Comparison of ENCODE assay signal across 8 cellular contexts in the genomic region with DNA sequence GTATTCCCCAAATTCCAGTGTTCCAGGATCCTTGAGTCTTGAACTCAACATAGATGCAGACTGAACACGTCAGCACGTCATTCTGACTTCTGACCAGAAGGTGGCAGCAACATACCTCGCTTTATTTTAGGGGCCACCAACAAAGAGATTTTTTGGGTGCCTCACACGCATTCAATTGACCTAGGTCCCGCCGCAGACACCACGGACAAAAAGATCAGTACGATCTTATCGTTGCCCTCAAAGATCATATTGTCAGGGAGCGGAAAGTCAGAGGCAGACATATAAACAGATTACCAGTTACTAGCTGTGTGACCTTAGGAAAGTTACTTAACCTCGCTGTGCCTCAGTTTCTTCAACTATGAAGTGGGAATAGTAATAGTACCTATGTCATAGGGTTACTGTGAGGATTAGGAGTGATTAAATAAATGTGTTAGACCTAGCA. TPM values are rescaled to one million over a fixed set of nuclear protein-coding genes. Genes with fewer than 3 reads are reported as not detected.
DNase-seq lines count a peak whose midpoint lies in the region; ATAC-seq and TF ChIP-seq lines count a peak whose summit lies in the region.

No MANE protein-coding gene starts in this region.

- peaks cover 29% of the 10 kb centered on the region for H3K27me3 Mint-ChIP-seq in CD8-positive, alpha-beta T cell (ENCODE audit: low read depth)
- peaks cover 22% of the 10 kb centered on the region for H3K27me3 Mint-ChIP-seq in activated naive CD8-positive, alpha-beta T cell treated with anti-CD3 and anti-CD28 coated beads, Interleukin-2, amount 50 U/mL, for 24 hours

- DNase-seq in CD8-positive, alpha-beta T cell = peak; percentile 52 to 79 (median 61)
- DNase-seq in HAP-1 (ENCODE audit: low spot score in 2 of 2) = peak; percentile 43 to 77
- peak; percentile 64 for DNase-seq in activated naive CD8-positive, alpha-beta T cell treated with anti-CD3 and anti-CD28 coated beads, Interleukin-2, amount 50 U/mL, for 24 hours
- DNase-seq in heart right ventricle = no peak
- no peak for DNase-seq in smooth muscle cell (lab: John Stamatoyannopoulos, UW; ENCODE audit: unreplicated experiment)

- in situ Hi-C loops in HAP-1 (cut with MboI; ENCODE audit: low sequenced_read_pairs) = loop anchor here (5.0 kb wide), 1 partner anchor 54 kb away; no protein-coding TSS in a partner anchor

- no peaks in the 10 kb centered on the region for H3K9me3 Mint-ChIP-seq in CD8-positive, alpha-beta T cell
- no peaks in the 10 kb centered on the region for H3K9me3 Mint-ChIP-seq in activated naive CD8-positive, alpha-beta T cell treated with anti-CD3 and anti-CD28 coated beads, Interleukin-2, amount 50 U/mL, for 24 hours

- H3K9ac ChIP-seq in SU-DHL-6 (ENCODE audit: low read length) = no peak overlapping the region
- no peak overlapping the region for H3K9ac ChIP-seq in smooth muscle cell (ENCODE audit: low read depth)

- H3K4me1 ChIP-seq in CD8-positive, alpha-beta T cell (ENCODE audit: insufficient read depth, low read length) = no peaks in the 10 kb centered on the region
- H3K4me1 ChIP-seq in HAP-1 (peaks cover under 1% of the 10 kb centered on the region; the same call in 1 of the 2 replicates), heart right ventricle (peaks cover 5 to 12% (median 8%) of the 10 kb centered on the region in 9 donors), smooth muscle cell (ENCODE audit: low read depth) (no peaks in the 10 kb centered on the region)

- no peaks in the 10 kb centered on the region for H3K36me3 ChIP-seq in CD8-positive, alpha-beta T cell (ENCODE audit: insufficient read depth, low read length)
- H3K36me3 ChIP-seq in HAP-1 (replicated peaks) (no peaks in the 10 kb centered on the region), SU-DHL-6 (ENCODE audit: low read length) (no peaks in the 10 kb centered on the region), heart right ventricle (no peaks in the 10 kb centered on the region), smooth muscle cell (ENCODE audit: low read depth) (no peaks in the 10 kb centered on the region)

- no peak overlapping the region for H3K4me2 ChIP-seq in SU-DHL-6 (ENCODE audit: low read depth, low read length, poor library complexity, severe bottlenecking)
- no peak overlapping the region for H3K4me2 ChIP-seq in smooth muscle cell

- H3K27me3 ChIP-seq in CD8-positive, alpha-beta T cell (ENCODE audit: insufficient read depth, low read length) = peaks cover 4% of the 10 kb centered on the region
- no peaks in the 10 kb centered on the region for H3K27me3 ChIP-seq in HAP-1 (ENCODE audit: low read depth)
- no peaks in the 10 kb centered on the region for H3K27me3 ChIP-seq in SU-DHL-6 (ENCODE audit: low read length)
- peaks cover 0 to 48% (median 28%) of the 10 kb centered on the region in 7 donors for H3K27me3 ChIP-seq in heart right ventricle
- peaks cover 8% of the 10 kb centered on the region for H3K27me3 ChIP-seq in smooth muscle cell (ENCODE audit: low read depth)

- no peak overlapping the region for H3K4me3 ChIP-seq in CD8-positive, alpha-beta T cell (ENCODE audit: low read depth, low read length)
- H3K4me3 ChIP-seq in HAP-1 (no peak overlapping the region), SU-DHL-6 (ENCODE audit: insufficient read depth, low read length, poor library complexity, severe bottlenecking) (no peak overlapping the region), heart right ventricle (no peak overlapping the region), smooth muscle cell (no peak overlapping the region)

- POLR2A ChIA-PET in CD8-positive, alpha-beta T cell (lab: Charles Lee) = interaction anchor here (0.8 kb wide), 1 partner anchor 58 kb away, joined by 3 read pairs; a partner anchor contains a TSS

- 10% methylated on average over 11 of the region's 11 CpGs for WGBS in heart right ventricle, 2 donors
- 13% methylated on average over 11 of the region's 11 CpGs for WGBS in smooth muscle cell (ENCODE audit: low lambda C conversion rate)

- intact Hi-C loops in CD8-positive, alpha-beta T cell (cut with DNase I, micrococcal nuclease) = loop anchor here (1.0 kb wide), 5 partner anchors 49 to 292 kb away; a partner anchor contains a TSS
- intact Hi-C loops in heart right ventricle (cut with DNase I) = loop anchor here in 5 of 10 donors (2.0 to 5.0 kb wide), 2 partner anchors 54 to 56 kb away; no protein-coding TSS in a partner anchor

- H3K9me2 ChIP-seq in SU-DHL-6 (replicated peaks; ENCODE audit: insufficient read depth, low read length) = no peaks in the 10 kb centered on the region

- H3K36me3 Mint-ChIP-seq in CD8-positive, alpha-beta T cell = no peaks in the 10 kb centered on the region
- H3K36me3 Mint-ChIP-seq in activated naive CD8-positive, alpha-beta T cell treated with anti-CD3 and anti-CD28 coated beads, Interleukin-2, amount 50 U/mL, for 24 hours (ENCODE audit: low read depth) = no peaks in the 10 kb centered on the region

- H3K4me3 Mint-ChIP-seq in CD8-positive, alpha-beta T cell = no peak overlapping the region
- no peak overlapping the region for H3K4me3 Mint-ChIP-seq in activated naive CD8-positive, alpha-beta T cell treated with anti-CD3 and anti-CD28 coated beads, Interleukin-2, amount 50 U/mL, for 24 hours

- no peaks in the 10 kb centered on the region for H4K20me1 ChIP-seq in SU-DHL-6 (ENCODE audit: low read depth, low read length)
- H4K20me1 ChIP-seq in smooth muscle cell (ENCODE audit: low read depth) = no peaks in the 10 kb centered on the region

- H2AFZ ChIP-seq in SU-DHL-6 (ENCODE audit: low read depth, low read length, severe bottlenecking) (no peak overlapping the region), smooth muscle cell (ENCODE audit: low read depth) (no peak overlapping the region)

- no peak overlapping the region for H3K27ac ChIP-seq in CD8-positive, alpha-beta T cell (ENCODE audit: low read depth, low read length)
- no peak overlapping the region for H3K27ac ChIP-seq in SU-DHL-6 (ENCODE audit: low read depth, low read length)
- no peak overlapping the region for H3K27ac ChIP-seq in heart right ventricle
- H3K27ac ChIP-seq in smooth muscle cell (ENCODE audit: low read depth) = no peak overlapping the region

- H3K9me3 ChIP-seq in CD8-positive, alpha-beta T cell (ENCODE audit: low read length) = no peaks in the 10 kb centered on the region
- H3K9me3 ChIP-seq in HAP-1 (no peaks in the 10 kb centered on the region), SU-DHL-6 (ENCODE audit: insufficient read depth, low read length) (no peaks in the 10 kb centered on the region), heart right ventricle (no peaks in the 10 kb centered on the region), smooth muscle cell (replicated peaks; ENCODE audit: low read depth) (no peaks in the 10 kb centered on the region)

- peak; percentile 91 for TF ChIP-seq CTCF in CD8-positive, alpha-beta T cell (IDR thresholded peaks at IDR 0.05)
- TF ChIP-seq CTCF in SU-DHL-6 (IDR thresholded peaks at IDR 0.05; ENCODE audit: insufficient read depth, low read length, poor library complexity, severe bottlenecking) (peak; percentile 67), heart right ventricle (IDR thresholded peaks at IDR 0.05) (peak; percentile 61 to 90 (median 86)), smooth muscle cell (IDR thresholded peaks at IDR 0.05; ENCODE audit: borderline replicate concordance, insufficient read depth, poor library complexity, severe bottlenecking) (peak; percentile 74)

- H3F3A ChIP-seq in SU-DHL-6 (ENCODE audit: insufficient read depth) = no peaks in the 10 kb centered on the region
- no peaks in the 10 kb centered on the region for H3F3A ChIP-seq in smooth muscle cell (ENCODE audit: low read depth)

- CTCF ChIA-PET in CD8-positive, alpha-beta T cell (lab: Charles Lee) = interaction anchor here (0.6 to 11.7 kb wide), 23 partner anchors 8 to 269 kb away, joined by 3 to 118 read pairs (median 7); a partner anchor contains a TSS

- ATAC-seq in CD8-positive, alpha-beta T cell = peak; percentile 89
- ATAC-seq in activated naive CD8-positive, alpha-beta T cell treated with anti-CD3 and anti-CD28 coated beads, Interleukin-2, amount 50 U/mL, for 24 hours = peak; percentile 49
- ATAC-seq in heart right ventricle (peak in 5 of 8 donors; percentile 45 to 66 (median 53)), GM18517 (IDR thresholded peaks at IDR 0.05; ENCODE audit: unreplicated experiment) (no peak), HG03045 (IDR thresholded peaks at IDR 0.05; ENCODE audit: unreplicated experiment) (no peak)

- no peak overlapping the region for H3K27ac Mint-ChIP-seq in CD8-positive, alpha-beta T cell
- H3K27ac Mint-ChIP-seq in activated naive CD8-positive, alpha-beta T cell treated with anti-CD3 and anti-CD28 coated beads, Interleukin-2, amount 50 U/mL, for 24 hours = no peak overlapping the region

- no peaks in the 10 kb centered on the region for H3K79me2 ChIP-seq in SU-DHL-6 (ENCODE audit: insufficient read depth, low read length)
- no peaks in the 10 kb centered on the region for H3K79me2 ChIP-seq in smooth muscle cell (ENCODE audit: low read depth)

- no peaks in the 10 kb centered on the region for H3K4me1 Mint-ChIP-seq in CD8-positive, alpha-beta T cell (ENCODE audit: low read depth)
- H3K4me1 Mint-ChIP-seq in activated naive CD8-positive, alpha-beta T cell treated with anti-CD3 and anti-CD28 coated beads, Interleukin-2, amount 50 U/mL, for 24 hours = no peaks in the 10 kb centered on the region

RNA-seq across cellular contexts. Expression of a gene that starts 6.5 kb away (rescaled TPM):
- not detected for total RNA-seq in CD8-positive, alpha-beta T cell
- total RNA-seq in heart right ventricle (under 1 TPM in 5 of 10 donors, not detected in 5; 0.10 to 0.64 (median 0.47) TPM), smooth muscle cell (not detected in 2 replicates)
- polyA plus RNA-seq in heart right ventricle (under 1 TPM; 0.35 to 0.51 TPM), smooth muscle cell (0.43 TPM in 1 of 2 replicates, not detected in the other)

RNA-seq across cellular contexts. Expression of a gene that starts 23.6 kb away (rescaled TPM):
- total RNA-seq in CD8-positive, alpha-beta T cell = 10 to 100 TPM; 25.5 to 30.7 TPM
- 100 to 1,000 TPM in 2 of 10 donors, 10 to 100 TPM in 8; 25.9 to 106 (median 53.1) TPM for total RNA-seq in heart right ventricle
- 100 to 1,000 TPM in 1 of 2 donors, 10 to 100 TPM in 1; 24.5 to 389 TPM for polyA plus RNA-seq in heart right ventricle
- total RNA-seq in smooth muscle cell = 538 and 586 TPM in 2 replicates
- polyA plus RNA-seq in smooth muscle cell = 280 and 284 TPM in 2 replicates

RNA-seq across cellular contexts. Expression of a gene that starts 34.6 kb away (rescaled TPM):
- total RNA-seq in CD8-positive, alpha-beta T cell = under 1 TPM; 0.49 to 0.72 TPM
- 1 to 10 TPM in 2 of 10 donors, under 1 TPM in 5, not detected in 3; 0.40 to 4.9 (median 0.72) TPM for total RNA-seq in heart right ventricle
- 1 to 10 TPM in 1 of 2 donors, under 1 TPM in 1; 0.20 to 1.3 TPM for polyA plus RNA-seq in heart right ventricle
- 2.6 and 3.7 TPM in 2 replicates for total RNA-seq in smooth muscle cell
- 8.5 and 10.2 TPM in 2 replicates for polyA plus RNA-seq in smooth muscle cell

RNA-seq across cellular contexts. Expression of a gene that starts 48.6 kb away (rescaled TPM):
- total RNA-seq in CD8-positive, alpha-beta T cell = not detected
- not detected for total RNA-seq in heart right ventricle
- not detected for polyA plus RNA-seq in heart right ventricle
- total RNA-seq in smooth muscle cell = not detected in 2 replicates
- polyA plus RNA-seq in smooth muscle cell = 0.09 TPM in 1 of 2 replicates, not detected in the other

RNA-seq across cellular contexts. Expression of a gene that starts 58.3 kb away (rescaled TPM):
- total RNA-seq in CD8-positive, alpha-beta T cell = not detected
- total RNA-seq in heart right ventricle (under 1 TPM in 7 of 10 donors, not detected in 3; 0.17 to 0.59 (median 0.26) TPM), smooth muscle cell (0.09 and 1.1 TPM in 2 replicates)
- polyA plus RNA-seq in heart right ventricle (under 1 TPM in 1 of 2 donors, not detected in 1; 0.01 TPM), smooth muscle cell (1.8 and 2.4 TPM in 2 replicates)

Comparison
In these comparisons a context has a peak if more than half of its experiments do, and no peak if none do; other contexts are left out.
1. ATAC-seq: peak in CD8-positive, alpha-beta T cell (single experiment), activated naive CD8-positive, alpha-beta T cell treated with anti-CD3 and anti-CD28 coated beads, Interleukin-2, amount 50 U/mL, for 24 hours (single experiment) and heart right ventricle (5 of 8); none in GM18517 (single experiment) and HG03045 (single experiment).
2. DNase-seq: peak in CD8-positive, alpha-beta T cell (7 of 7), HAP-1 (2 of 2) and activated naive CD8-positive, alpha-beta T cell treated with anti-CD3 and anti-CD28 coated beads, Interleukin-2, amount 50 U/mL, for 24 hours (single experiment); none in heart right ventricle (0 of 2) and smooth muscle cell (single experiment).
3. Peak in every context shown above with its lines, with median percentiles within 50 percentile points of each other: CTCF ChIP-seq.